ENCODE assay signal across 29 cellular contexts in genomic region chr13:92721610-92722009, GRCh38.
"Had no signal": no experiment of that assay in that cellular context is flagged by ENCODE, and none has a peak within 500 bp of the region (broad histone marks: within the 10 kb centered on the region; RNA-seq: fewer than 3 reads in every experiment).

No MANE protein-coding gene starts in this region.

- H3K27me3 Mint-ChIP-seq: naive B cell; stimulated activated naive CD8-positive, alpha-beta T cell treated with anti-CD3 and anti-CD28 coated beads, Interleukin-15, Interleukin-2, amounts not matched to agents 100 ng/mL and 50 ng/mL, for 24 hours had no signal

- DNase-seq: hypothalamus; immature natural killer cell; kidney; left colon; left lung; mesendoderm; naive B cell; natural killer cell; nucleus accumbens; pancreas; posterior cingulate gyrus; retina; right cardiac atrium; sigmoid colon; small intestine; spleen; stimulated activated CD4-positive, alpha-beta T cell treated with anti-CD3 and anti-CD28 coated beads, Interleukin-4, amount 100 ng/mL, for 24 hours; stimulated activated naive CD4-positive, alpha-beta T cell; tibial artery; trophoblast cell; upper lobe of right lung; uterus had no signal

- H3K27ac Mint-ChIP-seq: immature natural killer cell; mesothelial cell of epicardium; naive B cell; natural killer cell; stimulated activated effector memory CD8-positive, alpha-beta T cell treated with anti-CD3 and anti-CD28 coated beads, Interleukin-12 subunit alpha, Interleukin-12 subunit beta, amount 100 ng/mL, for 72 hours; stimulated activated naive CD8-positive, alpha-beta T cell treated with anti-CD3 and anti-CD28 coated beads, Interleukin-15, Interleukin-2, amounts not matched to agents 100 ng/mL and 50 ng/mL, for 24 hours had no signal

- H3K27ac ChIP-seq: left lung, pancreas, prostate gland, sigmoid colon, spleen, suprapubic skin, thoracic aorta, tibial artery, upper lobe of right lung, uterus had no signal

- H3K9me3 ChIP-seq: left lung, pancreas, prostate gland, suprapubic skin, thoracic aorta, tibial artery, upper lobe of right lung, uterus had no signal

- H3K27me3 ChIP-seq: left lung, pancreas, sigmoid colon, spleen, suprapubic skin, tibial artery, upper lobe of right lung, uterus had no signal

- H3K4me1 ChIP-seq: left lung, pancreas, prostate gland, sigmoid colon, spleen, suprapubic skin, tibial artery, upper lobe of right lung, uterus had no signal

- ATAC-seq: left colon; left lung; natural killer cell; pancreas; right cardiac atrium; stimulated activated effector memory CD8-positive, alpha-beta T cell treated with anti-CD3 and anti-CD28 coated beads, Interleukin-12 subunit alpha, Interleukin-12 subunit beta, amount 100 ng/mL, for 72 hours; upper lobe of right lung had no signal

- H3K4me3 Mint-ChIP-seq: immature natural killer cell; mesothelial cell of epicardium; naive B cell; natural killer cell; stimulated activated effector memory CD8-positive, alpha-beta T cell treated with anti-CD3 and anti-CD28 coated beads, Interleukin-12 subunit alpha, Interleukin-12 subunit beta, amount 100 ng/mL, for 72 hours; stimulated activated naive CD8-positive, alpha-beta T cell treated with anti-CD3 and anti-CD28 coated beads, Interleukin-15, Interleukin-2, amounts not matched to agents 100 ng/mL and 50 ng/mL, for 24 hours had no signal

- H3K4me1 Mint-ChIP-seq: immature natural killer cell; naive B cell; natural killer cell; stimulated activated effector memory CD8-positive, alpha-beta T cell treated with anti-CD3 and anti-CD28 coated beads, Interleukin-12 subunit alpha, Interleukin-12 subunit beta, amount 100 ng/mL, for 72 hours had no signal

- H3K36me3 ChIP-seq: left lung, pancreas, prostate gland, sigmoid colon, spleen, suprapubic skin, thoracic aorta, tibial artery, upper lobe of right lung, uterus had no signal

- H3K36me3 Mint-ChIP-seq: immature natural killer cell; mesothelial cell of epicardium; naive B cell; stimulated activated effector memory CD8-positive, alpha-beta T cell treated with anti-CD3 and anti-CD28 coated beads, Interleukin-12 subunit alpha, Interleukin-12 subunit beta, amount 100 ng/mL, for 72 hours had no signal

- H3K4me3 ChIP-seq: left lung, lung, pancreas, prostate gland, sigmoid colon, spleen, suprapubic skin, thoracic aorta, tibial artery, upper lobe of right lung, uterus had no signal
